ENCODE assay signal across 8 cellular contexts in the genomic region with DNA sequence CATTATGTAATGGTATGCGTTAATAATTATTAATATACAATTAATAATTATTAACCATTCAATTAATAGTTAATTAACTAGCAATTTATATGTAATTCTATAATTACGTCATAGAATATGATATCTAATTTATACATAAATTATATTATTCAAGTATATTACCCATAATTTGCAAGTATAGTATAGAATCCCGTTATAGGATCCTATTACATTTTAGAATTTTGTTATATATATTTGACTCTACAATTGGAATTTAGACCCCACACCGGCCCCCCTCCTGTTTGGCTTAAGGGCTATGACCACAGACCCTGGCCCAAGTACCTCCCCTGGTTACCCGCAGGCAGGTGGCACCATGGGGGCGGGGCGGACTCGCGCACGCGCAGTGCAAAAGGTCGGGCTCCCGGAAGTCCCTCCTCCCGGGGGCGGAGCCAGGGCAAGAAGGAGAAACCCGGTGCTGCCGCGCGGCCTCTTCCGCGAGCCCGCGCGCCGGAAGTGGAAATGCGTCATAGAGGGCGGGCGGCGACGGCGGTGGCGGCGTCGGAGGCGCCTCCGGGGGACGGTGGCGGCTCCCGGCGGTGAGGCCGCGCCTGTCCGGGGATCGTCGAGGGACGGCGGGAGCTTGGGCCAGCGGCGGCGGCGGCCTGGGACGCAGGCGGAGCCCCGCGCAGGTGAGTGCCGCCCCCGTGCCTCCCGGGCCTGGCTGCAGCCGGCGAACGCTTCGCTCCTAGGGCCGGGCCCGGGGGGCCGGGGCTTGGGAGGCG. TPM values are rescaled to one million over a fixed set of nuclear protein-coding genes. Genes with fewer than 3 reads are reported as not detected.
A peak's percentile ranks its signal among the peaks of the same experiment; 100 is the strongest.
DNase-seq lines count a peak whose midpoint lies in the region; ATAC-seq, FAIRE-seq and TF ChIP-seq lines count a peak whose summit lies in the region.

A gene with protein sequence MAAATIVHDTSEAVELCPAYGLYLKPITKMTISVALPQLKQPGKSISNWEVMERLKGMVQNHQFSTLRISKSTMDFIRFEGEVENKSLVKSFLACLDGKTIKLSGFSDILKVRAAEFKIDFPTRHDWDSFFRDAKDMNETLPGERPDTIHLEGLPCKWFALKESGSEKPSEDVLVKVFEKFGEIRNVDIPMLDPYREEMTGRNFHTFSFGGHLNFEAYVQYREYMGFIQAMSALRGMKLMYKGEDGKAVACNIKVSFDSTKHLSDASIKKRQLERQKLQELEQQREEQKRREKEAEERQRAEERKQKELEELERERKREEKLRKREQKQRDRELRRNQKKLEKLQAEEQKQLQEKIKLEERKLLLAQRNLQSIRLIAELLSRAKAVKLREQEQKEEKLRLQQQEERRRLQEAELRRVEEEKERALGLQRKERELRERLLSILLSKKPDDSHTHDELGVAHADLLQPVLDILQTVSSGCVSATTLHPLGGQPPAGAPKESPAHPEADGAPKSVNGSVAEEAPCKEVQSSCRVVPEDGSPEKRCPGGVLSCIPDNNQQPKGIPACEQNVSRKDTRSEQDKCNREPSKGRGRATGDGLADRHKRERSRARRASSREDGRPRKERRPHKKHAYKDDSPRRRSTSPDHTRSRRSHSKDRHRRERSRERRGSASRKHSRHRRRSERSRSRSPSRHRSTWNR (plus strand): TSS at position 503 of the 761 bp plus-strand sequence. CDS start 1,859 bp downstream, outside the sequence.

- TF ChIP-seq CTCF in heart left ventricle (IDR thresholded peaks at IDR 0.05) (peak in 3 of 12 donors; percentile 15 to 43 (median 35)), transverse colon (IDR thresholded peaks at IDR 0.05) (no peak)

- H3K36me3 ChIP-seq in adipocyte (ENCODE audit: control insufficient read depth, insufficient read depth, low read length, severe bottlenecking): peaks cover 29% of the 10 kb centered on the region
- H3K36me3 ChIP-seq in heart left ventricle: peaks cover 0 to 31% (median 29%) of the 10 kb centered on the region in 9 donors
- peaks cover 31 to 32% of the 10 kb centered on the region in 2 experiments for H3K36me3 ChIP-seq in trophoblast cell (ENCODE audit: control insufficient read depth in 1 of 2, insufficient read depth in 2 of 2, low read length in 2 of 2)
- peaks cover 0 to 19% (median 9%) of the 10 kb centered on the region in 4 donors for H3K36me3 ChIP-seq in transverse colon

- no peak for TF ChIP-seq EP300 in transverse colon (IDR thresholded peaks at IDR 0.05; ENCODE audit: low read depth)

- H3K4ac ChIP-seq in trophoblast cell (ENCODE audit: low read depth, low read length): peak within 1 kb of the TSS; percentile 95

- H3K23ac ChIP-seq in trophoblast cell (ENCODE audit: low read length): no peak within 1 kb of the TSS

- H3K9ac ChIP-seq in adipocyte (ENCODE audit: low read length): peak within 1 kb of the TSS; percentile 91
- H3K9ac ChIP-seq in trophoblast cell (ENCODE audit: low read length): peak within 1 kb of the TSS; percentile 99

- H3K4me3 ChIP-seq in adipocyte (ENCODE audit: low read length) (peak within 1 kb of the TSS; percentile 93), heart left ventricle (peak within 1 kb of the TSS; percentile 67 to 99 (median 80)), trophoblast cell (ENCODE audit: low read depth, low read length) (peak within 1 kb of the TSS; percentile 100), transverse colon (peak within 1 kb of the TSS; percentile 89 to 99 (median 96))

- ATAC-seq in HG02840 (IDR thresholded peaks at IDR 0.05; ENCODE audit: low FRiP score, unreplicated experiment): peak; percentile 87
- ATAC-seq in heart left ventricle: peak; percentile 89 to 98 (median 96)

- H3K27me3 ChIP-seq in adipocyte (replicated peaks; ENCODE audit: control insufficient read depth, insufficient read depth, low read length) (no peaks in the 10 kb centered on the region), heart left ventricle (no peaks in the 10 kb centered on the region), trophoblast cell (ENCODE audit: insufficient read depth, low read length) (no peaks in the 10 kb centered on the region), transverse colon (no peaks in the 10 kb centered on the region)

- 2 to 9% (median 4%) methylated on average over 14 to 66 of the region's 66 CpGs for WGBS in heart left ventricle, 4 donors
- WGBS in trophoblast cell (ENCODE audit: extremely low coverage, insufficient coverage, insufficient read length): no CpG with 5 or more reads among the region's 66 CpGs
- 0 to 3% methylated on average over 1 to 37 of the region's 66 CpGs for WGBS in transverse colon (ENCODE audit: low coverage in 1 of 2), 2 donors

- peaks cover 7% of the 10 kb centered on the region for H3K79me1 ChIP-seq in trophoblast cell (ENCODE audit: low read length)

- peak within 1 kb of the TSS; percentile 90 for H3K18ac ChIP-seq in trophoblast cell (ENCODE audit: low read length)

- peak within 1 kb of the TSS; percentile 83 for H4K12ac ChIP-seq in trophoblast cell (ENCODE audit: low read depth, low read length)

- DNase-seq in GM12891 (ENCODE audit: insufficient read length, low spot score) (peak; percentile 95), NCI-H1436 treated with DMSO at 0.1 percent for 48 hours (lab: John Stamatoyannopoulos, UW) (peak; percentile 75), T follicular helper cell (ENCODE audit: low read depth) (peak; percentile 94), adipocyte (ENCODE audit: low read depth) (peak; percentile 98), heart left ventricle (peak; percentile 95 to 98 (median 96)), trophoblast cell (peak; percentile 90 to 97), transverse colon (peak; percentile 98)

- 0 out of 2 replicates have a peak, but pooled peaks have one; percentile 50 for TF ChIP-seq POLR2A in GM12891 (IDR thresholded peaks at IDR 0.05; ENCODE audit: low read depth, low read length)
- peak; percentile 41 to 90 for TF ChIP-seq POLR2A in heart left ventricle (IDR thresholded peaks at IDR 0.05)
- TF ChIP-seq POLR2A in transverse colon (IDR thresholded peaks at IDR 0.05): peak; percentile 61

- intact Hi-C loops in heart left ventricle (cut with DNase I): loop anchor here in 4 of 10 donors (2.0 to 5.0 kb wide), 4 partner anchors 138 to 199 kb away; partner anchors contain the start of genes ASMTL (in 4 of the 4) and SLC25A6 (in 1 of the 4)
- intact Hi-C loops in transverse colon (cut with DNase I; ENCODE audit: low total_unique reads): loop anchor here (5.0 kb wide), 1 partner anchor 1204 kb away; the partner anchor contains the start of gene PPP2R3B

- in situ Hi-C loops in transverse colon (cut with MboI; ENCODE audit: low pct_ligation_motif_present in 1 of 4, low pct_unique_long_range_greater_than_20kb in 1 of 4, low sequenced_read_pairs in 3 of 4): loop anchor here in 2 of 4 donors (10.0 to 25.0 kb wide), 3 partner anchors 129 to 204 kb away; partner anchors contain the start of genes ASMTL (in 2 of the 2) and SLC25A6 (in 1 of the 2)

- H4K91ac ChIP-seq in trophoblast cell (ENCODE audit: low read depth, low read length): peak within 1 kb of the TSS; percentile 92

- H2AK5ac ChIP-seq in trophoblast cell (ENCODE audit: low read length): peak within 1 kb of the TSS; percentile 94

- peak within 1 kb of the TSS; percentile 62 for H3K4me2 ChIP-seq in trophoblast cell (ENCODE audit: low read length)

- peak within 1 kb of the TSS; percentile 97 for H3K14ac ChIP-seq in trophoblast cell (ENCODE audit: low read length)

- peak within 1 kb of the TSS; percentile 87 for H2BK120ac ChIP-seq in trophoblast cell (ENCODE audit: insufficient read depth, low read length, poor library complexity)

- peaks cover 20% of the 10 kb centered on the region for H3K79me2 ChIP-seq in trophoblast cell (ENCODE audit: control insufficient read depth, insufficient read depth, low read length, poor library complexity)

- peak within 1 kb of the TSS; percentile 92 for H2BK5ac ChIP-seq in trophoblast cell (ENCODE audit: low read depth, low read length, poor library complexity)

- no peak within 1 kb of the TSS for H2BK12ac ChIP-seq in trophoblast cell (ENCODE audit: low read length)

- peak within 1 kb of the TSS; percentile 75 to 97 (median 86) for H3K27ac ChIP-seq in heart left ventricle
- peak within 1 kb of the TSS; percentile 66 for H3K27ac ChIP-seq in trophoblast cell (ENCODE audit: low read depth, low read length)
- peak within 1 kb of the TSS; percentile 86 to 96 (median 94) for H3K27ac ChIP-seq in transverse colon

- H3K4me1 ChIP-seq in adipocyte (ENCODE audit: control insufficient read depth, insufficient read depth, low read length) (peaks cover 8% of the 10 kb centered on the region), heart left ventricle (peaks cover 0 to 30% (median 17%) of the 10 kb centered on the region in 12 donors), trophoblast cell (ENCODE audit: control insufficient read depth in 1 of 2, insufficient read depth in 2 of 2, low read length in 2 of 2) (peaks cover 4 to 8% of the 10 kb centered on the region in 2 experiments), transverse colon (peaks cover 4 to 22% (median 14%) of the 10 kb centered on the region in 4 donors)

- peak; percentile 97 for FAIRE-seq in GM12891 (lab: Jason Lieb, UNC)

- peak within 1 kb of the TSS; percentile 74 for H2AFZ ChIP-seq in trophoblast cell (ENCODE audit: insufficient read depth, low read length, poor library complexity)

- H3K9me3 ChIP-seq in adipocyte (ENCODE audit: control insufficient read depth, low read length) (no peaks in the 10 kb centered on the region), heart left ventricle (no peaks in the 10 kb centered on the region), trophoblast cell (ENCODE audit: insufficient read depth, low read depth, low read length) (peaks cover 4% of the 10 kb centered on the region), transverse colon (no peaks in the 10 kb centered on the region)

- H4K8ac ChIP-seq in trophoblast cell (ENCODE audit: low read depth, low read length): peak within 1 kb of the TSS; percentile 96

TF ChIP-seq in GM12891, 5 proteins besides CTCF, POLR2A, EP300 and RAD21:
- TF ChIP-seq POLR2AphosphoS5 (IDR thresholded peaks at IDR 0.05; ENCODE audit: low read depth, low read length) (no peak), PAX5 (IDR thresholded peaks at IDR 0.05; ENCODE audit: insufficient read depth, low read length, severe bottlenecking) (no peak), POU2F2 (IDR thresholded peaks at IDR 0.05; ENCODE audit: low read depth, low read length) (no peak; the same call in 1 of the 2 replicates), SPI1 (IDR thresholded peaks at IDR 0.05; ENCODE audit: low read depth, low read length) (0 out of 2 replicates have a peak, but pooled peaks have one; percentile 12), TAF1 (IDR thresholded peaks at IDR 0.05; ENCODE audit: low read depth, low read length) (peak; percentile 71)
TF ChIP-seq in GM12891: peak in this region for 2.

RNA-seq across cellular contexts. Expression of the gene that starts here (rescaled TPM):
- 43.9 TPM for polyA plus RNA-seq in GM12891 (2012; ENCODE audit: low read depth, missing spikeins)
- 10 to 100 TPM; 12.5 to 20.4 (median 15.6) TPM for total RNA-seq in heart left ventricle
- 10 to 100 TPM; 16.1 to 20.1 TPM for polyA plus RNA-seq in heart left ventricle
- 62.7 and 64.0 TPM in 2 replicates for polyA plus RNA-seq in trophoblast cell (2013)
- 100 to 1,000 TPM in 2 of 4 donors, 10 to 100 TPM in 2; 53.7 to 134 (median 97.7) TPM for total RNA-seq in transverse colon

Comparison
In these comparisons a context has a peak if more than half of its experiments do, and no peak if none do; other contexts are left out.
1. Peak in every context shown above with its lines: DNase-seq, ATAC-seq, H3K4me3 ChIP-seq and H3K27ac ChIP-seq.